15 cellular contexts compared by ENCODE assay signal in the genomic region with DNA sequence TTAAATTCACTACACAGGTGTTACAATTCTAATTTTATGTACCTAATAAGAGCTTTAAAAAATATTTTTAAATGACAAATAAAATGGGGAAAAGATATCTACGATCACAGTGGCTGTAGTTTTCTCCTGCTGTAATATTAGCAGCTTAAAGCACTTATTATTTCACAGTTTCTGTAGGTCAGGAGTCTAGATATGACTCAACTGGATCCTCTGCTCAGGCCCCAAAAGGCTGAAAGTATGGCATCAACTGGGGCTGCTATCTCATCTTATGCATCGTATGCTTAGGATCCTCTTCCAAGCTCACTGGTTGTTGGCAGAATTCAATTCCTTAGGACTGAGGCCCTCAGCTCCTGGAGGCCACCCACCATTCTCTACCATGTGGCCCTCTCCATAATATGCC. TPM values are rescaled to one million over a fixed set of nuclear protein-coding genes. Genes with fewer than 3 reads are reported as not detected.
DNase-seq lines count a peak whose midpoint lies in the region; ATAC-seq and TF ChIP-seq lines count a peak whose summit lies in the region.
"Had no signal": no experiment of that assay in that cellular context is flagged by ENCODE, and none has a peak within 500 bp of the region (broad histone marks: within the 10 kb centered on the region; RNA-seq: fewer than 3 reads in every experiment).

No MANE protein-coding gene starts in this region.

- ATAC-seq in GM19351 (IDR thresholded peaks at IDR 0.05; ENCODE audit: unreplicated experiment), result peak; percentile 95
- peak; percentile 72 for ATAC-seq in HG02759 (IDR thresholded peaks at IDR 0.05; ENCODE audit: unreplicated experiment)
- peak; percentile 72 for ATAC-seq in HG03280 (IDR thresholded peaks at IDR 0.05; ENCODE audit: unreplicated experiment)
- ATAC-seq: left colon, psoas muscle, Right ventricle myocardium inferior had no signal

- TF ChIP-seq POLR2A in Peyer's patch (IDR thresholded peaks at IDR 0.05), result no peak

- no peak overlapping the region for H3K27ac ChIP-seq in Peyer's patch
- H3K27ac ChIP-seq: esophagus muscularis mucosa, psoas muscle, thoracic aorta had no signal

- H3K4me3 ChIP-seq in Peyer's patch, result no peak overlapping the region
- H3K4me3 ChIP-seq: esophagus muscularis mucosa, psoas muscle, thoracic aorta had no signal

- DNase-seq in GM13976 (ENCODE audit: low spot score) (peak; percentile 53), NCI-H524 treated with DMSO at 0.1 percent for 48 hours (lab: John Stamatoyannopoulos, UW) (no peak), LoVo (ENCODE audit: low spot score) (no peak), Peyer's patch (no peak)
- DNase-seq in activated CD4-positive, alpha-beta T cell treated with anti-CD3 and anti-CD28 coated beads for 4 hours, result no peak
- DNase-seq: left colon, NCI-H1694, NCI-H748 treated with DMSO at 0.1 percent for 48 hours, psoas muscle had no signal

- TF ChIP-seq CTCF in GM13976 (IDR thresholded peaks at IDR 0.05; ENCODE audit: borderline replicate concordance, control extremely low read depth, extremely low read depth, insufficient read depth, missing control alignments) (no peak), Peyer's patch (IDR thresholded peaks at IDR 0.05) (no peak)

- peaks cover 0 to 71% (median 0%) of the 10 kb centered on the region in 3 donors for H3K36me3 ChIP-seq in Peyer's patch

- in situ Hi-C loops in GM13976 (cut with MboI; ENCODE audit: low sequenced_read_pairs, unreplicated experiment), result no loop called here

- H3K4me1 ChIP-seq in Peyer's patch, result no peaks in the 10 kb centered on the region
- H3K4me1 ChIP-seq: esophagus muscularis mucosa, psoas muscle had no signal

- H3K9me3 ChIP-seq in Peyer's patch, result no peaks in the 10 kb centered on the region
- H3K9me3 ChIP-seq: esophagus muscularis mucosa, psoas muscle, thoracic aorta had no signal

- no peaks in the 10 kb centered on the region for H3K27me3 ChIP-seq in Peyer's patch
- H3K27me3 ChIP-seq: esophagus muscularis mucosa had no signal

RNA-seq across cellular contexts. Expression of a gene that starts 12.8 kb away (rescaled TPM):
- 10 to 100 TPM; 25.6 to 42.9 (median 27.8) TPM for total RNA-seq in Peyer's patch

RNA-seq across cellular contexts. Expression of a gene that starts 25.2 kb away (rescaled TPM):
- 10 to 100 TPM; 48.7 to 85.1 (median 56.1) TPM for total RNA-seq in Peyer's patch
